ENCODE assay signal across 10 cellular contexts in the genomic region with DNA sequence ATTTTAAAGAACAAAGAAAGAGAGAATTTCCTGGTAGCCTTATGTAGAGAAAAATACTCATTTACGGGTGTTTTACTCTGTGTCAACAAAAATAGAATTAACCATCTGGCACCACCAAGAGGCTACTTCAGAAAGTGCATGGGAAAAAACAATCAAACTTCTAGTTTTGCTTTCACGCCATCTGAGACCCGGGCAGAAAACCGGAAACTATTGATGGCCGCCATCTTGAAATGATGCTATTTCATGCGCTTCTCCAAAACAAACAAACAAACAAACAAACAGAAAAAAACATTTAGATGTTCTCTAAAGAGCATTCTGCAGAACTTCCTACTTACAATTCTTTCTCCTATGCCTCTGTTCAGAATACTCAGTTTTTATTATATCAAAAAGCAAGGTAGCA. TPM values are rescaled to one million over a fixed set of nuclear protein-coding genes. Genes with fewer than 3 reads are reported as not detected.
DNase-seq lines count a peak whose midpoint lies in the region; ATAC-seq and TF ChIP-seq lines count a peak whose summit lies in the region.
"Had no signal": no experiment of that assay in that cellular context is flagged by ENCODE, and none has a peak within 500 bp of the region (broad histone marks: within the 10 kb centered on the region; RNA-seq: fewer than 3 reads in every experiment).

No MANE protein-coding gene starts in this region.

- peak overlapping the region; percentile 86; the same call in 1 of the 2 replicates for H3K27ac Mint-ChIP-seq in WTC11
- H3K27ac Mint-ChIP-seq: dendritic cell treated with granulocyte-macrophage colony-stimulating factor and Interleukin-4, amounts not matched to agents 40 ng/mL and 50 ng/mL, for 4 days had no signal

- no peaks in the 10 kb centered on the region for H3K27me3 Mint-ChIP-seq in WTC11 (ENCODE audit: low read depth)
- H3K27me3 Mint-ChIP-seq: dendritic cell treated with granulocyte-macrophage colony-stimulating factor and Interleukin-4, amounts not matched to agents 40 ng/mL and 50 ng/mL, for 4 days had no signal

- no peak for TF ChIP-seq EP300 in upper lobe of left lung (IDR thresholded peaks at IDR 0.05)

- TF ChIP-seq CTCF in NB4 (IDR thresholded peaks at IDR 0.05; ENCODE audit: low read depth, low read length): peak; percentile 39
- TF ChIP-seq CTCF in WTC11 (IDR thresholded peaks at IDR 0.05): peak; percentile 39
- TF ChIP-seq CTCF in upper lobe of left lung (IDR thresholded peaks at IDR 0.05): peak in 4 of 6 experiments; percentile 35 to 52 (median 48)

- no peaks in the 10 kb centered on the region for H3K4me1 ChIP-seq in upper lobe of left lung

- POLR2A ChIA-PET in WTC11 (lab: Charles Lee): no interaction called here

- H3K27ac ChIP-seq in upper lobe of left lung: no peak overlapping the region

- ATAC-seq in WTC11 (peak; percentile 73), upper lobe of left lung (ENCODE audit: low FRiP score in 2 of 2) (peak in 1 of 2 donors; percentile 43)

- H3K4me3 Mint-ChIP-seq in WTC11: no peak overlapping the region
- H3K4me3 Mint-ChIP-seq: dendritic cell treated with granulocyte-macrophage colony-stimulating factor and Interleukin-4, amounts not matched to agents 40 ng/mL and 50 ng/mL, for 4 days had no signal

- no peak overlapping the region for H3K4me3 ChIP-seq in H7 (ENCODE audit: insufficient read depth, low read depth, low read length)
- no peak overlapping the region for H3K4me3 ChIP-seq in NB4 (ENCODE audit: low read depth, low read length)
- H3K4me3 ChIP-seq in upper lobe of left lung: no peak overlapping the region

- peak; percentile 47 for DNase-seq in NCI-H2107 treated with DMSO at 0.1 percent for 48 hours (lab: John Stamatoyannopoulos, UW; ENCODE audit: unreplicated experiment)
- no peak for DNase-seq in NCI-H2107 (lab: John Stamatoyannopoulos, UW)
- DNase-seq in H7: peak; percentile 13
- DNase-seq in NB4 (ENCODE audit: low read depth): peak; percentile 38
- DNase-seq in WTC11 (ENCODE audit: low spot score): peak; percentile 29
- peak; percentile 25 for DNase-seq in iPS DF 19.7 (ENCODE audit: low read depth, low spot score)
- no peak for DNase-seq in upper lobe of left lung
- DNase-seq in stimulated activated CD4-positive, alpha-beta T cell treated with anti-CD3 and anti-CD28 coated beads, Interleukin-4, amount 100 ng/mL, for 4 hours: no peak

- H3K36me3 ChIP-seq in H7 (replicated peaks; ENCODE audit: control insufficient read depth, insufficient read depth, low read length) (no peaks in the 10 kb centered on the region), upper lobe of left lung (no peaks in the 10 kb centered on the region)

- H3K27me3 ChIP-seq in H7 (ENCODE audit: control insufficient read depth, insufficient read depth, low read length) (no peaks in the 10 kb centered on the region), upper lobe of left lung (no peaks in the 10 kb centered on the region)

- H3K4me1 Mint-ChIP-seq in WTC11: peaks cover 20% of the 10 kb centered on the region

- TF ChIP-seq POLR2A in NB4 (IDR thresholded peaks at IDR 0.05; ENCODE audit: extremely low read depth, insufficient read length): no peak
- no peak for TF ChIP-seq POLR2A in upper lobe of left lung (IDR thresholded peaks at IDR 0.05)

- peaks cover 5% of the 10 kb centered on the region for H3K9me3 Mint-ChIP-seq in WTC11
- H3K9me3 Mint-ChIP-seq: dendritic cell treated with granulocyte-macrophage colony-stimulating factor and Interleukin-4, amounts not matched to agents 40 ng/mL and 50 ng/mL, for 4 days had no signal

- 19 to 25% methylated on average over 6 of the region's 6 CpGs for WGBS in upper lobe of left lung, 2 donors

- H3K36me3 Mint-ChIP-seq in WTC11: no peaks in the 10 kb centered on the region; the same call in 1 of the 2 replicates

- no peaks in the 10 kb centered on the region for H3K9me3 ChIP-seq in upper lobe of left lung

- CTCF ChIA-PET in WTC11 (lab: Charles Lee): interaction anchor here (0.7 to 2.0 kb wide), 13 partner anchors 11 to 606 kb away, joined by 3 to 26 read pairs (median 5); a partner anchor contains a TSS

TF ChIP-seq in WTC11, 78 proteins besides CTCF, POLR2A, EP300 and RAD21:
- TF ChIP-seq, protein P1, sequence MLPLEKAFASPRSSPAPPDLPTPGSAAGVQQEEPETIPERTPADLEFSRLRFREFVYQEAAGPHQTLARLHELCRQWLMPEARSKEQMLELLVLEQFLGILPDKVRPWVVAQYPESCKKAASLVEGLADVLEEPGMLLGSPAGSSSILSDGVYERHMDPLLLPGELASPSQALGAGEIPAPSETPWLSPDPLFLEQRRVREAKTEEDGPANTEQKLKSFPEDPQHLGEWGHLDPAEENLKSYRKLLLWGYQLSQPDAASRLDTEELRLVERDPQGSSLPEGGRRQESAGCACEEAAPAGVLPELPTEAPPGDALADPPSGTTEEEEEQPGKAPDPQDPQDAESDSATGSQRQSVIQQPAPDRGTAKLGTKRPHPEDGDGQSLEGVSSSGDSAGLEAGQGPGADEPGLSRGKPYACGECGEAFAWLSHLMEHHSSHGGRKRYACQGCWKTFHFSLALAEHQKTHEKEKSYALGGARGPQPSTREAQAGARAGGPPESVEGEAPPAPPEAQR (CRISPR knock-in tag; IDR thresholded peaks at IDR 0.05): peak; percentile 80; the same call in 1 of the 2 replicates
- TF ChIP-seq, protein P2, sequence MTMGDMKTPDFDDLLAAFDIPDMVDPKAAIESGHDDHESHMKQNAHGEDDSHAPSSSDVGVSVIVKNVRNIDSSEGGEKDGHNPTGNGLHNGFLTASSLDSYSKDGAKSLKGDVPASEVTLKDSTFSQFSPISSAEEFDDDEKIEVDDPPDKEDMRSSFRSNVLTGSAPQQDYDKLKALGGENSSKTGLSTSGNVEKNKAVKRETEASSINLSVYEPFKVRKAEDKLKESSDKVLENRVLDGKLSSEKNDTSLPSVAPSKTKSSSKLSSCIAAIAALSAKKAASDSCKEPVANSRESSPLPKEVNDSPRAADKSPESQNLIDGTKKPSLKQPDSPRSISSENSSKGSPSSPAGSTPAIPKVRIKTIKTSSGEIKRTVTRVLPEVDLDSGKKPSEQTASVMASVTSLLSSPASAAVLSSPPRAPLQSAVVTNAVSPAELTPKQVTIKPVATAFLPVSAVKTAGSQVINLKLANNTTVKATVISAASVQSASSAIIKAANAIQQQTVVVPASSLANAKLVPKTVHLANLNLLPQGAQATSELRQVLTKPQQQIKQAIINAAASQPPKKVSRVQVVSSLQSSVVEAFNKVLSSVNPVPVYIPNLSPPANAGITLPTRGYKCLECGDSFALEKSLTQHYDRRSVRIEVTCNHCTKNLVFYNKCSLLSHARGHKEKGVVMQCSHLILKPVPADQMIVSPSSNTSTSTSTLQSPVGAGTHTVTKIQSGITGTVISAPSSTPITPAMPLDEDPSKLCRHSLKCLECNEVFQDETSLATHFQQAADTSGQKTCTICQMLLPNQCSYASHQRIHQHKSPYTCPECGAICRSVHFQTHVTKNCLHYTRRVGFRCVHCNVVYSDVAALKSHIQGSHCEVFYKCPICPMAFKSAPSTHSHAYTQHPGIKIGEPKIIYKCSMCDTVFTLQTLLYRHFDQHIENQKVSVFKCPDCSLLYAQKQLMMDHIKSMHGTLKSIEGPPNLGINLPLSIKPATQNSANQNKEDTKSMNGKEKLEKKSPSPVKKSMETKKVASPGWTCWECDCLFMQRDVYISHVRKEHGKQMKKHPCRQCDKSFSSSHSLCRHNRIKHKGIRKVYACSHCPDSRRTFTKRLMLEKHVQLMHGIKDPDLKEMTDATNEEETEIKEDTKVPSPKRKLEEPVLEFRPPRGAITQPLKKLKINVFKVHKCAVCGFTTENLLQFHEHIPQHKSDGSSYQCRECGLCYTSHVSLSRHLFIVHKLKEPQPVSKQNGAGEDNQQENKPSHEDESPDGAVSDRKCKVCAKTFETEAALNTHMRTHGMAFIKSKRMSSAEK (CRISPR knock-in tag; IDR thresholded peaks at IDR 0.05; ENCODE audit: borderline replicate concordance): no peak

RNA-seq across cellular contexts. Expression of a gene that starts 49.4 kb away (rescaled TPM):
- total RNA-seq in H7 (2014; rRNA removed; shearing (Covaris generic)): 0.24 and 1.4 TPM in 2 replicates
- total RNA-seq in WTC11 (2021) (0.78 to 1.4 TPM (median 0.85 TPM) in 3 replicates), upper lobe of left lung (not detected)
- total RNA-seq: subcutaneous adipose tissue had no signal

Comparison
In these comparisons a context has a peak if more than half of its experiments do, and no peak if none do; other contexts are left out.
1. DNase-seq: peak in NCI-H2107 treated with DMSO at 0.1 percent for 48 hours (single experiment), H7 (single experiment), NB4 (single experiment), WTC11 (single experiment) and iPS DF 19.7 (single experiment); none in NCI-H2107 (single experiment), upper lobe of left lung (0 of 2) and stimulated activated CD4-positive, alpha-beta T cell treated with anti-CD3 and anti-CD28 coated beads, Interleukin-4, amount 100 ng/mL, for 4 hours (0 of 2).
2. Peak in every context shown above with its lines, with median percentiles within 50 percentile points of each other: CTCF ChIP-seq.